In genomic region chr15:65305144-65305758, GRCh38 we compare ENCODE assay signal across 1 cellular context.
TF ChIP-seq lines count a peak whose summit lies in the region.

No MANE protein-coding gene starts in this region.

TF ChIP-seq in HCT116, 20 proteins besides CTCF, POLR2A, EP300 and RAD21:
- TF ChIP-seq FOSL1 (IDR thresholded peaks at IDR 0.05; ENCODE audit: low read depth) (no peak), POLR2AphosphoS5 (IDR thresholded peaks at IDR 0.05; ENCODE audit: low read depth, low read length) (no peak), ZFX (IDR thresholded peaks at IDR 0.05) (no peak), CEBPB (IDR thresholded peaks at IDR 0.05; ENCODE audit: low read depth) (no peak), EGR1 (IDR thresholded peaks at IDR 0.05; ENCODE audit: low read depth) (no peak), ATF3 (IDR thresholded peaks at IDR 0.05) (no peak)
